15 cellular contexts compared by ENCODE assay signal in genomic region chrX:56569378-56570061, GRCh38. TPM values are rescaled to one million over a fixed set of nuclear protein-coding genes. Genes with fewer than 3 reads are reported as not detected.
DNase-seq lines count a peak whose midpoint lies in the region; ATAC-seq and TF ChIP-seq lines count a peak whose summit lies in the region.
"Had no signal": no experiment of that assay in that cellular context is flagged by ENCODE, and none has a peak within 500 bp of the region (broad histone marks: within the 10 kb centered on the region; RNA-seq: fewer than 3 reads in every experiment).

No MANE protein-coding gene starts in this region.

- no peak overlapping the region for H3K4me3 ChIP-seq in breast epithelium
- H3K4me3 ChIP-seq: BLaER1 had no signal

- H3K27ac Mint-ChIP-seq in stimulated activated naive CD8-positive, alpha-beta T cell treated with anti-CD3 and anti-CD28 coated beads, Interleukin-15, Interleukin-2, amounts not matched to agents 100 ng/mL and 50 ng/mL, for 24 hours, result peak overlapping the region; percentile 71

- intact Hi-C loops in breast epithelium (cut with DNase I; ENCODE audit: low total_unique reads), result no loop called here

- no peaks in the 10 kb centered on the region for H3K36me3 ChIP-seq in breast epithelium

- H3K27ac ChIP-seq in breast epithelium, result no peak overlapping the region
- H3K27ac ChIP-seq: BLaER1 had no signal

- no peak for TF ChIP-seq POLR2A in breast epithelium (IDR thresholded peaks at IDR 0.05)

- H3K36me3 Mint-ChIP-seq in stimulated activated naive CD8-positive, alpha-beta T cell treated with anti-CD3 and anti-CD28 coated beads, Interleukin-15, Interleukin-2, amounts not matched to agents 100 ng/mL and 50 ng/mL, for 24 hours (ENCODE audit: low read depth), result peaks cover 36% of the 10 kb centered on the region

- peaks cover 0 to 24% of the 10 kb centered on the region in 2 donors for H3K27me3 ChIP-seq in breast epithelium

- no peaks in the 10 kb centered on the region for H3K27me3 Mint-ChIP-seq in stimulated activated naive CD8-positive, alpha-beta T cell treated with anti-CD3 and anti-CD28 coated beads, Interleukin-15, Interleukin-2, amounts not matched to agents 100 ng/mL and 50 ng/mL, for 24 hours
- H3K27me3 Mint-ChIP-seq: stimulated activated naive B cell treated with anti-CD40 and anti-IgM and Interleukin-4, amounts not matched to agents 10 μg/mL and 1 μg/mL and 100 μg/mL, for 72 hours had no signal

- no peaks in the 10 kb centered on the region for H3K4me1 ChIP-seq in breast epithelium

- H3K4me3 Mint-ChIP-seq in stimulated activated naive CD8-positive, alpha-beta T cell treated with anti-CD3 and anti-CD28 coated beads, Interleukin-15, Interleukin-2, amounts not matched to agents 100 ng/mL and 50 ng/mL, for 24 hours, result no peak overlapping the region
- H3K4me3 Mint-ChIP-seq: stimulated activated naive B cell treated with anti-CD40 and anti-IgM and Interleukin-4, amounts not matched to agents 10 μg/mL and 1 μg/mL and 100 μg/mL, for 72 hours had no signal

- ATAC-seq in stimulated activated naive CD8-positive, alpha-beta T cell treated with anti-CD3 and anti-CD28 coated beads, Interleukin-15, Interleukin-2, amounts not matched to agents 100 U/mL and 50 U/mL, for 24 hours, result no peak
- ATAC-seq in HG03432 (IDR thresholded peaks at IDR 0.05; ENCODE audit: unreplicated experiment), result no peak
- no peak for ATAC-seq in GM19397 (IDR thresholded peaks at IDR 0.05; ENCODE audit: unreplicated experiment)

- H3K9me3 ChIP-seq in breast epithelium, result no peaks in the 10 kb centered on the region
- H3K9me3 ChIP-seq: BLaER1 had no signal

- TF ChIP-seq CTCF in breast epithelium (IDR thresholded peaks at IDR 0.05), result no peak

- H3K4me1 Mint-ChIP-seq in stimulated activated naive CD8-positive, alpha-beta T cell treated with anti-CD3 and anti-CD28 coated beads, Interleukin-15, Interleukin-2, amounts not matched to agents 100 ng/mL and 50 ng/mL, for 24 hours (ENCODE audit: low read depth), result peaks cover 46% of the 10 kb centered on the region

- no peak for DNase-seq in stimulated activated naive CD8-positive, alpha-beta T cell treated with anti-CD3 and anti-CD28 coated beads, Interleukin-15, Interleukin-2, amounts not matched to agents 100 U/mL and 50 U/mL, for 24 hours
- DNase-seq in OCI-M1 (lab: John Stamatoyannopoulos, UW) (peak; percentile 81), inferior parietal cortex (ENCODE audit: extremely low spot score) (peak; percentile 16), HUDEP-2 (lab: John Stamatoyannopoulos, UW; ENCODE audit: unreplicated experiment in 76 of 76) (no peak), breast epithelium (ENCODE audit: low spot score in 2 of 2) (no peak)
- DNase-seq: aorta; mesenchymal stem cell; NCI-H1105 treated with DMSO at 0.1 percent for 48 hours; stimulated activated CD4-positive, alpha-beta T cell treated with anti-CD3 and anti-CD28 coated beads, Interleukin-2, amount 100 ng/mL, for 24 hours; stimulated activated naive B cell treated with anti-CD40 and anti-IgM and Interleukin-4, amounts not matched to agents 10 μg/mL and 1 μg/mL and 100 μg/mL, for 72 hours; T-helper 2 cell had no signal

- no peaks in the 10 kb centered on the region for H3K9me3 Mint-ChIP-seq in stimulated activated naive CD8-positive, alpha-beta T cell treated with anti-CD3 and anti-CD28 coated beads, Interleukin-15, Interleukin-2, amounts not matched to agents 100 ng/mL and 50 ng/mL, for 24 hours
- H3K9me3 Mint-ChIP-seq: stimulated activated naive B cell treated with anti-CD40 and anti-IgM and Interleukin-4, amounts not matched to agents 10 μg/mL and 1 μg/mL and 100 μg/mL, for 72 hours had no signal

RNA-seq across cellular contexts. Expression of gene UBQLN2, which starts 6.1 kb away (rescaled TPM):
- 10 to 100 TPM; 19.4 to 24.7 (median 21.3) TPM for total RNA-seq in breast epithelium

Comparison
In these comparisons a context has a peak if more than half of its experiments do, and no peak if none do; other contexts are left out.
1. DNase-seq: peak in OCI-M1 (single experiment) and inferior parietal cortex (single experiment); none in stimulated activated naive CD8-positive, alpha-beta T cell treated with anti-CD3 and anti-CD28 coated beads, Interleukin-15, Interleukin-2, amounts not matched to agents 100 U/mL and 50 U/mL, for 24 hours (single experiment), HUDEP-2 (0 of 76) and breast epithelium (0 of 2).